Comparison of ENCODE assay signal across 1 cellular context in the genomic region with DNA sequence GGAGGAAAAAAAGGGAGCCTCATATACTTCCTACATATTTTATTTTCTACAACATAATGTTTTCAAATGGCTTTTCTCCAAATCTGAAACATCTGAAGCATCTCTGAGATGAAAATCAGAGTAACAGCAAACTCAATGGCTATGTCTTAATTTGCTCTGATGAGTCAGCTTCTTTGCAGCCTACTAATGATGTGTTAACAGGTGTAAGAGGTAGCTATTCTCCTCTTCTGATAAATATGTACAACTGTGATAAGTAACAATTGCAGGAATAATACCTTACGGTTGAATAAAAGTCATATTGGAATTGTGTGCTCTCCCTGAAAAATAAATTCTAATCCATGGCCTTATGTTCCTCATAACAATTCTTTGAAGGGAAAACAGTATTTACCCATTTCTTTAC.
A peak's percentile ranks its signal among the peaks of the same experiment; 100 is the strongest.
TF ChIP-seq lines count a peak whose summit lies in the region.

No MANE protein-coding gene starts in this region.

TF ChIP-seq in HEK293, 187 proteins besides CTCF, POLR2A, EP300 and RAD21:
- TF ChIP-seq, protein P1, sequence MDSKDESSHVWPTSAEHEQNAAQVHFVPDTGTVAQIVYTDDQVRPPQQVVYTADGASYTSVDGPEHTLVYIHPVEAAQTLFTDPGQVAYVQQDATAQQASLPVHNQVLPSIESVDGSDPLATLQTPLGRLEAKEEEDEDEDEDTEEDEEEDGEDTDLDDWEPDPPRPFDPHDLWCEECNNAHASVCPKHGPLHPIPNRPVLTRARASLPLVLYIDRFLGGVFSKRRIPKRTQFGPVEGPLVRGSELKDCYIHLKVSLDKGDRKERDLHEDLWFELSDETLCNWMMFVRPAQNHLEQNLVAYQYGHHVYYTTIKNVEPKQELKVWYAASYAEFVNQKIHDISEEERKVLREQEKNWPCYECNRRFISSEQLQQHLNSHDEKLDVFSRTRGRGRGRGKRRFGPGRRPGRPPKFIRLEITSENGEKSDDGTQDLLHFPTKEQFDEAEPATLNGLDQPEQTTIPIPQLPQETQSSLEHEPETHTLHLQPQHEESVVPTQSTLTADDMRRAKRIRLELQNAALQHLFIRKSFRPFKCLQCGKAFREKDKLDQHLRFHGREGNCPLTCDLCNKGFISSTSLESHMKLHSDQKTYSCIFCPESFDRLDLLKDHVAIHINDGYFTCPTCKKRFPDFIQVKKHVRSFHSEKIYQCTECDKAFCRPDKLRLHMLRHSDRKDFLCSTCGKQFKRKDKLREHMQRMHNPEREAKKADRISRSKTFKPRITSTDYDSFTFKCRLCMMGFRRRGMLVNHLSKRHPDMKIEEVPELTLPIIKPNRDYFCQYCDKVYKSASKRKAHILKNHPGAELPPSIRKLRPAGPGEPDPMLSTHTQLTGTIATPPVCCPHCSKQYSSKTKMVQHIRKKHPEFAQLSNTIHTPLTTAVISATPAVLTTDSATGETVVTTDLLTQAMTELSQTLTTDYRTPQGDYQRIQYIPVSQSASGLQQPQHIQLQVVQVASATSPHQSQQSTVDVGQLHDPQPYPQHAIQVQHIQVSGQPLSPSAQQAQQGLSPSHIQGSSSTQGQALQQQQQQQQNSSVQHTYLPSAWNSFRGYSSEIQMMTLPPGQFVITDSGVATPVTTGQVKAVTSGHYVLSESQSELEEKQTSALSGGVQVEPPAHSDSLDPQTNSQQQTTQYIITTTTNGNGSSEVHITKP (tag by site-specific recombination; IDR thresholded peaks at IDR 0.05) = peak; percentile 49; the same call in 1 of the 2 replicates
- TF ChIP-seq ZNF639 (tag by site-specific recombination; IDR thresholded peaks at IDR 0.05) = no peak
- TF ChIP-seq PBX3 (CRISPR knock-in tag; IDR thresholded peaks at IDR 0.05) = no peak
- no peak for TF ChIP-seq ZNF112 (tag by site-specific recombination; IDR thresholded peaks at IDR 0.05)
- TF ChIP-seq ZNF274 (IDR thresholded peaks at IDR 0.05; ENCODE audit: low read length) = no peak
- TF ChIP-seq ZNF274 (tag by site-specific recombination; IDR thresholded peaks at IDR 0.05; ENCODE audit: borderline replicate concordance) = no peak
- TF ChIP-seq, protein P2, sequence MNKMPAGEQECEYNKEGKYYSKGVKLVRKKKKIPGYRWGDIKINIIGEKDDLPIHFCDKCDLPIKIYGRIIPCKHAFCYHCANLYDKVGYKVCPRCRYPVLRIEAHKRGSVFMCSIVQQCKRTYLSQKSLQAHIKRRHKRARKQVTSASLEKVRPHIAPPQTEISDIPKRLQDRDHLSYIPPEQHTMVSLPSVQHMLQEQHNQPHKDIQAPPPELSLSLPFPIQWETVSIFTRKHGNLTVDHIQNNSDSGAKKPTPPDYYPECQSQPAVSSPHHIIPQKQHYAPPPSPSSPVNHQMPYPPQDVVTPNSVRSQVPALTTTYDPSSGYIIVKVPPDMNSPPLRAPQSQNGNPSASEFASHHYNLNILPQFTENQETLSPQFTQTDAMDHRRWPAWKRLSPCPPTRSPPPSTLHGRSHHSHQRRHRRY (tag by site-specific recombination; IDR thresholded peaks at IDR 0.05) = no peak
- TF ChIP-seq, protein P3, sequence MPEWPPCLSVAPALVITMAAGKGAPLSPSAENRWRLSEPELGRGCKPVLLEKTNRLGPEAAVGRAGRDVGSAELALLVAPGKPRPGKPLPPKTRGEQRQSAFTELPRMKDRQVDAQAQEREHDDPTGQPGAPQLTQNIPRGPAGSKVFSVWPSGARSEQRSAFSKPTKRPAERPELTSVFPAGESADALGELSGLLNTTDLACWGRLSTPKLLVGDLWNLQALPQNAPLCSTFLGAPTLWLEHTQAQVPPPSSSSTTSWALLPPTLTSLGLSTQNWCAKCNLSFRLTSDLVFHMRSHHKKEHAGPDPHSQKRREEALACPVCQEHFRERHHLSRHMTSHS (tag by site-specific recombination; IDR thresholded peaks at IDR 0.05) = no peak
- no peak for TF ChIP-seq ZNF221 (tag by site-specific recombination; IDR thresholded peaks at IDR 0.05; ENCODE audit: borderline replicate concordance)
- TF ChIP-seq ZNF24 (tag by site-specific recombination; IDR thresholded peaks at IDR 0.05) = no peak
- TF ChIP-seq ZSCAN4 (tag by site-specific recombination; IDR thresholded peaks at IDR 0.05) = no peak
- TF ChIP-seq ZNF747 (tag by site-specific recombination; IDR thresholded peaks at IDR 0.05) = no peak
- no peak for TF ChIP-seq ZNF138 (tag by site-specific recombination; IDR thresholded peaks at IDR 0.05; ENCODE audit: borderline replicate concordance)
- peak; percentile 44; the same call in 1 of the 2 replicates for TF ChIP-seq SCRT2 (tag by site-specific recombination; IDR thresholded peaks at IDR 0.05)
- TF ChIP-seq ZNF404 (tag by site-specific recombination; IDR thresholded peaks at IDR 0.05) = no peak
- no peak for TF ChIP-seq ZNF549 (tag by site-specific recombination; IDR thresholded peaks at IDR 0.05)
